In the genomic region with DNA sequence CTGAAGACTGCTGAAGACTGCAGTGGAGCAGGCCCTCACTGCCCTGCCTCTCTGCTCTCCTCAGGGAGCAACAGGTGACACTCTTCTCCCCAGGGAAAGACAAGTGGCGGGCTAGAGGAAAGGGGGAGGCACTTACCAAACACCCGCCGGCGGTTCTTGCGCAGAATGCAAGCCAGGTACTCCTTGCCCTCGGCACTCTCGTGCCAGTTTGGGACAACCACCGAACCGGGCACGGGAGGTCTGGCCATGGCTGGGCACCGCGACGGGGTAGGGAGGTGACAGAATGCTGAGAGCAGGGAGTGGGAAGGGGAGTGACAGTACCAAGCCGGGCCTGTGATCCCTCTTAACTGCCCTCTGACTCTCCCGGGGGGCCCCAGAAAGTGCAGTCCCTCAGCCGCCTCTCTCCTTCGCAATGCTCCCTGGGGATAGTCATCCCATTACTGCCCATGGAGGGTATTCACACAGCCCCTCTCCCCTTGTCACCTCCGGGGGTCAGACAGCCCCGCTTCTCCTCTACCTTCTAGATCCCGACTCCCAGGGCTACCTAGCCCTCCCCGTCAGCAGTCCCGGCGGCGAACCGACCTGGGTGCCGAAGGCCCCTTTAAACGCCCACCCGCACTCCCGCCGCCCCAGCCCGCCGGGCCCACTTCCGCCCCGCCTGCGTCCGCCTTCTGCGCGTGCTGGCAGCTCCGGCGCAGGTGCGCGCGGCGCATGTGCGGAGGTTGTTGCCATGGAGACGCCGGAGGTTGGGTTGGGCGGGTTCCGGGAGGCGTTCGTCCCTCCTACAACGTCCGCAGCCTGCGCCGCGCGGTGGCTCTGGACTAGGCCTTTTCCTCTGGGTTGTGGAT, we compare ENCODE assay signal across 1 cellular context.
A peak's percentile ranks its signal among the peaks of the same experiment; 100 is the strongest.
TF ChIP-seq lines count a peak whose summit lies in the region.

A gene with protein sequence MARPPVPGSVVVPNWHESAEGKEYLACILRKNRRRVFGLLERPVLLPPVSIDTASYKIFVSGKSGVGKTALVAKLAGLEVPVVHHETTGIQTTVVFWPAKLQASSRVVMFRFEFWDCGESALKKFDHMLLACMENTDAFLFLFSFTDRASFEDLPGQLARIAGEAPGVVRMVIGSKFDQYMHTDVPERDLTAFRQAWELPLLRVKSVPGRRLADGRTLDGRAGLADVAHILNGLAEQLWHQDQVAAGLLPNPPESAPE (minus strand): TSS at position 689 of the 848 bp plus-strand sequence. CDS start 441 bp downstream, at position 248.

TF ChIP-seq in K562, 482 proteins besides CTCF, POLR2A, EP300 and RAD21 (continued from another document and continues in another):
- TF ChIP-seq, protein P1, sequence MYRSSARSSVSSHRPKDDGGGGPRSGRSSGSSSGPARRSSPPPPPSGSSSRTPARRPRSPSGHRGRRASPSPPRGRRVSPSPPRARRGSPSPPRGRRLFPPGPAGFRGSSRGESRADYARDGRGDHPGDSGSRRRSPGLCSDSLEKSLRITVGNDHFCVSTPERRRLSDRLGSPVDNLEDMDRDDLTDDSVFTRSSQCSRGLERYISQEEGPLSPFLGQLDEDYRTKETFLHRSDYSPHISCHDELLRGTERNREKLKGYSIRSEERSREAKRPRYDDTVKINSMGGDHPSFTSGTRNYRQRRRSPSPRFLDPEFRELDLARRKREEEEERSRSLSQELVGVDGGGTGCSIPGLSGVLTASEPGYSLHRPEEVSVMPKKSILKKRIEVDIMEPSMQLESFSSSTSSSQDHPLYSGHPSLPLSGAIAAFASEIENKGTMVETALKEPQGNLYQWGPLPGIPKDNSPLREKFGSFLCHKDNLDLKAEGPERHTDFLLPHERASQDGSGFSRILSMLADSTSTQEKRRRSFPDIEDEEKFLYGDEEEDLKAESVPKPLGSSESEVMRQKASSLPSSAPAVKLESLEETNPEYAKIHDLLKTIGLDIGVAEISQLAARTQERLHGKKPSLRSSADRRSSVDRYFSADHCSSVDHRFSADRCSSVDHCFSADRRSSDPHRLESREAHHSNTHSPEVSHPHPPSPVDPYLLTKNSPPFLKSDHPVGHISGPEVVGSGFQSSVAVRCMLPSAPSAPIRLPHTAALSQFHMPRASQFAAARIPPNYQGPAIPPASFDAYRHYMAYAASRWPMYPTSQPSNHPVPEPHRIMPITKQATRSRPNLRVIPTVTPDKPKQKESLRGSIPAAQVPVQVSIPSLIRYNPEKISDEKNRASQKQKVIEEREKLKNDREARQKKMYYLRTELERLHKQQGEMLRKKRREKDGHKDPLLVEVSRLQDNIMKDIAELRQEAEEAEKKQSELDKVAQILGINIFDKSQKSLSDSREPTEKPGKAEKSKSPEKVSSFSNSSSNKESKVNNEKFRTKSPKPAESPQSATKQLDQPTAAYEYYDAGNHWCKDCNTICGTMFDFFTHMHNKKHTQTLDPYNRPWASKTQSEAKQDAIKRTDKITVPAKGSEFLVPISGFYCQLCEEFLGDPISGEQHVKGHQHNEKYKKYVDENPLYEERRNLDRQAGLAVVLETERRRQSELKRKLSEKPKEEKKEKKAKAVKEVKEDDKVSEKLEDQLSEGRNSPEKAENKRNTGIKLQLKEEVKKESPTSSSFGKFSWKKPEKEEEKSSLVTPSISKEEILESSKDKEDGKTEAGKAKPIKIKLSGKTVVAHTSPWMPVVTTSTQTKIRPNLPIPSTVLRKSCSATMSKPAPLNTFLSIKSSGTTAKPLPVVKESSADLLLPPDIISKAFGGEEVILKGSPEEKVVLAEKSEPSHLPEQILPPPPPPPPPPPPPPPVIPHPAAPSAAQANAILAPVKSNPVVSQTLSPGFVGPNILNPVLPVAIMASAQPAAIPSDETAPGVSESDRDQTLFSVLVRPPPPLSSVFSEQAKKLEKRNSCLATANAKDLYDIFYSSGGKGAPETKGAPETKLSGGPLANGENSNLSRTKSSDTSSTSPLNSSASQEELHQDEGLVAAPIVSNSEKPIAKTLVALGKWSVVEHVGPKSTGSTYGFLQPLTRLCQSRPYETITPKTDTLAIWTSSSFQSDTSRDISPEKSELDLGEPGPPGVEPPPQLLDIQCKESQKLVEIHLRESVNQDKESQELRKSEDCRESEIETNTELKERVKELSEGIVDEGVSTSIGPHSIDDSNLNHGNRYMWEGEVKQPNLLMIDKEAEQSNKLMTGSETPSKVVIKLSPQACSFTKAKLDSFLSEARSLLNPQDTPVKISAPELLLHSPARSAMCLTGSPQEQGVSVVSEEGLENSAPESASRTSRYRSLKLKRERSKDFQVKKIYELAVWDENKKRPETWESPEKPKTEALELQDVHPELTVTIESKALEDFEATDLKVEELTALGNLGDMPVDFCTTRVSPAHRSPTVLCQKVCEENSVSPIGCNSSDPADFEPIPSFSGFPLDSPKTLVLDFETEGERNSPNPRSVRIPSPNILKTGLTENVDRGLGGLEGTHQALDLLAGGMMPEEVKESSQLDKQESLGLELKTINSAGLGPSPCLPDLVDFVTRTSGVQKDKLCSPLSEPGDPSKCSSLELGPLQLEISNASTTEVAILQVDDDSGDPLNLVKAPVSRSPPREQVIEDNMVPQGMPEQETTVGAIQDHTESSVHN (IDR thresholded peaks at IDR 0.05; ENCODE audit: borderline replicate concordance in 1 of 2, low read depth in 1 of 2), result no peak
- TF ChIP-seq, protein P2, sequence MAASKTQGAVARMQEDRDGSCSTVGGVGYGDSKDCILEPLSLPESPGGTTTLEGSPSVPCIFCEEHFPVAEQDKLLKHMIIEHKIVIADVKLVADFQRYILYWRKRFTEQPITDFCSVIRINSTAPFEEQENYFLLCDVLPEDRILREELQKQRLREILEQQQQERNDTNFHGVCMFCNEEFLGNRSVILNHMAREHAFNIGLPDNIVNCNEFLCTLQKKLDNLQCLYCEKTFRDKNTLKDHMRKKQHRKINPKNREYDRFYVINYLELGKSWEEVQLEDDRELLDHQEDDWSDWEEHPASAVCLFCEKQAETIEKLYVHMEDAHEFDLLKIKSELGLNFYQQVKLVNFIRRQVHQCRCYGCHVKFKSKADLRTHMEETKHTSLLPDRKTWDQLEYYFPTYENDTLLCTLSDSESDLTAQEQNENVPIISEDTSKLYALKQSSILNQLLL (CRISPR knock-in tag; IDR thresholded peaks at IDR 0.05; ENCODE audit: borderline replicate concordance), result no peak
- TF ChIP-seq ZNF3 (CRISPR knock-in tag; IDR thresholded peaks at IDR 0.05), result no peak
- TF ChIP-seq, protein P3, sequence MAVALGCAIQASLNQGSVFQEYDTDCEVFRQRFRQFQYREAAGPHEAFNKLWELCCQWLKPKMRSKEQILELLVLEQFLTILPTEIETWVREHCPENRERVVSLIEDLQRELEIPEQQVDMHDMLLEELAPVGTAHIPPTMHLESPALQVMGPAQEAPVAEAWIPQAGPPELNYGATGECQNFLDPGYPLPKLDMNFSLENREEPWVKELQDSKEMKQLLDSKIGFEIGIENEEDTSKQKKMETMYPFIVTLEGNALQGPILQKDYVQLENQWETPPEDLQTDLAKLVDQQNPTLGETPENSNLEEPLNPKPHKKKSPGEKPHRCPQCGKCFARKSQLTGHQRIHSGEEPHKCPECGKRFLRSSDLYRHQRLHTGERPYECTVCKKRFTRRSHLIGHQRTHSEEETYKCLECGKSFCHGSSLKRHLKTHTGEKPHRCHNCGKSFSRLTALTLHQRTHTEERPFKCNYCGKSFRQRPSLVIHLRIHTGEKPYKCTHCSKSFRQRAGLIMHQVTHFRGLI (CRISPR knock-in tag; IDR thresholded peaks at IDR 0.05), result no peak
- TF ChIP-seq, protein P4, sequence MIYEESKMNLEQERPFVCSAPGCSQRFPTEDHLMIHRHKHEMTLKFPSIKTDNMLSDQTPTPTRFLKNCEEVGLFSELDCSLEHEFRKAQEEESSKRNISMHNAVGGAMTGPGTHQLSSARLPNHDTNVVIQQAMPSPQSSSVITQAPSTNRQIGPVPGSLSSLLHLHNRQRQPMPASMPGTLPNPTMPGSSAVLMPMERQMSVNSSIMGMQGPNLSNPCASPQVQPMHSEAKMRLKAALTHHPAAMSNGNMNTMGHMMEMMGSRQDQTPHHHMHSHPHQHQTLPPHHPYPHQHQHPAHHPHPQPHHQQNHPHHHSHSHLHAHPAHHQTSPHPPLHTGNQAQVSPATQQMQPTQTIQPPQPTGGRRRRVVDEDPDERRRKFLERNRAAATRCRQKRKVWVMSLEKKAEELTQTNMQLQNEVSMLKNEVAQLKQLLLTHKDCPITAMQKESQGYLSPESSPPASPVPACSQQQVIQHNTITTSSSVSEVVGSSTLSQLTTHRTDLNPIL (CRISPR knock-in tag; IDR thresholded peaks at IDR 0.05), result no peak
- TF ChIP-seq HDGF (IDR thresholded peaks at IDR 0.05), result no peak
- TF ChIP-seq, protein P5, sequence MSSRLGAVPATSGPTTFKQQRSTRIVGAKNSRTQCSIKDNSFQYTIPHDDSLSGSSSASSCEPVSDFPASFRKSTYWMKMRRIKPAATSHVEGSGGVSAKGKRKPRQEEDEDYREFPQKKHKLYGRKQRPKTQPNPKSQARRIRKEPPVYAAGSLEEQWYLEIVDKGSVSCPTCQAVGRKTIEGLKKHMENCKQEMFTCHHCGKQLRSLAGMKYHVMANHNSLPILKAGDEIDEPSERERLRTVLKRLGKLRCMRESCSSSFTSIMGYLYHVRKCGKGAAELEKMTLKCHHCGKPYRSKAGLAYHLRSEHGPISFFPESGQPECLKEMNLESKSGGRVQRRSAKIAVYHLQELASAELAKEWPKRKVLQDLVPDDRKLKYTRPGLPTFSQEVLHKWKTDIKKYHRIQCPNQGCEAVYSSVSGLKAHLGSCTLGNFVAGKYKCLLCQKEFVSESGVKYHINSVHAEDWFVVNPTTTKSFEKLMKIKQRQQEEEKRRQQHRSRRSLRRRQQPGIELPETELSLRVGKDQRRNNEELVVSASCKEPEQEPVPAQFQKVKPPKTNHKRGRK (tag; IDR thresholded peaks at IDR 0.05), result no peak
- TF ChIP-seq CHD2 (IDR thresholded peaks at IDR 0.05; ENCODE audit: low read depth, low read length), result no peak
- no peak for TF ChIP-seq NBN (IDR thresholded peaks at IDR 0.05; ENCODE audit: low read depth)
- TF ChIP-seq, protein P6, sequence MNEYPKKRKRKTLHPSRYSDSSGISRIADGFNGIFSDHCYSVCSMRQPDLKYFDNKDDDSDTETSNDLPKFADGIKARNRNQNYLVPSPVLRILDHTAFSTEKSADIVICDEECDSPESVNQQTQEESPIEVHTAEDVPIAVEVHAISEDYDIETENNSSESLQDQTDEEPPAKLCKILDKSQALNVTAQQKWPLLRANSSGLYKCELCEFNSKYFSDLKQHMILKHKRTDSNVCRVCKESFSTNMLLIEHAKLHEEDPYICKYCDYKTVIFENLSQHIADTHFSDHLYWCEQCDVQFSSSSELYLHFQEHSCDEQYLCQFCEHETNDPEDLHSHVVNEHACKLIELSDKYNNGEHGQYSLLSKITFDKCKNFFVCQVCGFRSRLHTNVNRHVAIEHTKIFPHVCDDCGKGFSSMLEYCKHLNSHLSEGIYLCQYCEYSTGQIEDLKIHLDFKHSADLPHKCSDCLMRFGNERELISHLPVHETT (CRISPR knock-in tag; conservative IDR thresholded peaks at IDR 0.05 in 1 of 2, IDR thresholded peaks at IDR 0.05 in 1 of 2), result no peak
- no peak for TF ChIP-seq CAMTA2 (CRISPR knock-in tag; conservative IDR thresholded peaks at IDR 0.05)
- peak; percentile 44 to 78; a peak in 2 of 4 replicates for TF ChIP-seq RCOR1 (IDR thresholded peaks at IDR 0.05; ENCODE audit: borderline replicate concordance in 1 of 2, low read depth in 2 of 2, low read length in 2 of 2)
- no peak for TF ChIP-seq EZH2 (IDR thresholded peaks at IDR 0.05; ENCODE audit: borderline replicate concordance, low read depth, low read length)
- no peak for TF ChIP-seq ETV6 (IDR thresholded peaks at IDR 0.05; ENCODE audit: borderline replicate concordance in 1 of 2, low read depth in 2 of 2, low read length in 1 of 2)
- 0 out of 2 replicates have a peak, but pooled peaks have one; percentile 39 for TF ChIP-seq ETV6 (CRISPR knock-in tag; IDR thresholded peaks at IDR 0.05; ENCODE audit: borderline replicate concordance)
- no peak for TF ChIP-seq SP2 (IDR thresholded peaks at IDR 0.05; ENCODE audit: extremely low read depth, low read depth, low read length, poor library complexity, severe bottlenecking)
- TF ChIP-seq ZNF778 (CRISPR knock-in tag; IDR thresholded peaks at IDR 0.05), result no peak
- TF ChIP-seq PYGO2 (tag; IDR thresholded peaks at IDR 0.05), result no peak
- TF ChIP-seq HDAC3 (IDR thresholded peaks at IDR 0.05; ENCODE audit: borderline replicate concordance, partially characterized antibody), result no peak
- no peak for TF ChIP-seq ZNF57 (CRISPR knock-in tag; IDR thresholded peaks at IDR 0.05)
- TF ChIP-seq ZNF12 (CRISPR knock-in tag; IDR thresholded peaks at IDR 0.05), result no peak
- TF ChIP-seq ZNF717 (CRISPR knock-in tag; IDR thresholded peaks at IDR 0.05), result no peak
- TF ChIP-seq, protein P7, sequence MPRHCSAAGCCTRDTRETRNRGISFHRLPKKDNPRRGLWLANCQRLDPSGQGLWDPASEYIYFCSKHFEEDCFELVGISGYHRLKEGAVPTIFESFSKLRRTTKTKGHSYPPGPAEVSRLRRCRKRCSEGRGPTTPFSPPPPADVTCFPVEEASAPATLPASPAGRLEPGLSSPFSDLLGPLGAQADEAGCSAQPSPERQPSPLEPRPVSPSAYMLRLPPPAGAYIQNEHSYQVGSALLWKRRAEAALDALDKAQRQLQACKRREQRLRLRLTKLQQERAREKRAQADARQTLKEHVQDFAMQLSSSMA (CRISPR knock-in tag; IDR thresholded peaks at IDR 0.05), result peak; percentile 57; the same call in 1 of the 2 replicates
- no peak for TF ChIP-seq EHMT2 (IDR thresholded peaks at IDR 0.05)
- TF ChIP-seq, protein P8, sequence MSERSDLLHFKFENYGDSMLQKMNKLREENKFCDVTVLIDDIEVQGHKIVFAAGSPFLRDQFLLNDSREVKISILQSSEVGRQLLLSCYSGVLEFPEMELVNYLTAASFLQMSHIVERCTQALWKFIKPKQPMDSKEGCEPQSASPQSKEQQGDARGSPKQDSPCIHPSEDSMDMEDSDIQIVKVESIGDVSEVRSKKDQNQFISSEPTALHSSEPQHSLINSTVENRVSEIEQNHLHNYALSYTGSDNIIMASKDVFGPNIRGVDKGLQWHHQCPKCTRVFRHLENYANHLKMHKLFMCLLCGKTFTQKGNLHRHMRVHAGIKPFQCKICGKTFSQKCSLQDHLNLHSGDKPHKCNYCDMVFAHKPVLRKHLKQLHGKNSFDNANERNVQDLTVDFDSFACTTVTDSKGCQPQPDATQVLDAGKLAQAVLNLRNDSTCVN (CRISPR knock-in tag; IDR thresholded peaks at IDR 0.05), result no peak
- no peak for TF ChIP-seq PTTG1 (tag; IDR thresholded peaks at IDR 0.05; ENCODE audit: low read depth)
- TF ChIP-seq C11orf30 (IDR thresholded peaks at IDR 0.05; ENCODE audit: low read depth), result no peak
- TF ChIP-seq ZNF24 (IDR thresholded peaks at IDR 0.05), result no peak; the same call in 1 of the 2 replicates
- no peak for TF ChIP-seq RNF2 (IDR thresholded peaks at IDR 0.05)
- TF ChIP-seq CBX1 (IDR thresholded peaks at IDR 0.05; ENCODE audit: low read depth), result peak; percentile 40; the same call in 1 of the 2 replicates
- TF ChIP-seq LEF1 (IDR thresholded peaks at IDR 0.05), result no peak
- no peak for TF ChIP-seq XRCC3 (IDR thresholded peaks at IDR 0.05)
